In the genomic region with DNA sequence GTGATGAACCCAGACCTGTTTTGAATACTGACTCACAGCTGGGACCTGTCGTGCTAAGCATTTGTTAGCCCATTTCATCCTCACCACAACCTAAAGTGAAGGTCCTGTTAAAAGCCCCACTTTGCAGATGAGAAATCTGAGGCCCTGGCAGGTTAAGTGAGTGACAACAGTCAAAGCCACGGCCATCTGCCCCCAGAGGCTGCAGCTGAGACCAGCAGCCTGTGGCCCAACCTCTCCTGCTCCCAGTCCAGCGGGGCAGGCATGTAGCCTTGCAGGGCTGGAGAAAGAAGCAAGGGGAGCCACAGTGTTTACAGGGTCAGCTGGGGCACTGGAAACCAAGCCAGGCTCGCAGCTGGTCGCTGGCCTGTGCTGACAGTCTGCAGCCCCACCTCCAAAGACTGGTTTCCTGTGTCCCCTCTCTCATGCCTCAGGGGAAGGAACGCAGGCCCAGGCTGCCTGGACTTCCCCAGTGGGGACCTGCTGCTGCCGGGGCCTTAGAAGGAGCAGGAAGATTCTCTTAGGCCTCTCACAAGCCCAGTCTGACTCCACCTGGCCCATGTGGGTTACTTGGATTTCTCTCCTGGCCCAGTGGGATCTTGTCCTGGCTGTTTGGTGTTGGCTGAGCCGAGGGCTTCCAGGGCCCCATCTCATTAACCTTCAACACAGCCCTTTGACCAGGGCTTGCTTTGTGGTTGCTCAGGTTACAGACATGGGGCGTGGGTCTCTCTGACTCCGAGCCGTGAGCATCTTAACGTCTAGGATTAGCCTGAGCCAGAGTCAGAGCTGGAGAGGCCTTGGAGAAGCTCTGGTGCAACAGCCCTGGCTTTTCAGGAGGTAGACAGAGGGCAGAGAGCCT, we compare ENCODE assay signal across 2 cellular contexts.
TF ChIP-seq lines count a peak whose summit lies in the region.

No MANE protein-coding gene starts in this region.

TF ChIP-seq in A549, 52 proteins besides CTCF, POLR2A, EP300 and RAD21:
- TF ChIP-seq RNF2 (IDR thresholded peaks at IDR 0.05; ENCODE audit: borderline replicate concordance, low read depth) (no peak), MYC (IDR thresholded peaks at IDR 0.05; ENCODE audit: borderline replicate concordance, low read length) (no peak), KDM5A (IDR thresholded peaks at IDR 0.05) (no peak), ZNF302 (CRISPR knock-in tag; IDR thresholded peaks at IDR 0.05) (no peak), CHD2 (IDR thresholded peaks at IDR 0.05; ENCODE audit: low read length, partially characterized antibody) (no peak), NPAS2 (CRISPR knock-in tag; IDR thresholded peaks at IDR 0.05; ENCODE audit: borderline replicate concordance) (no peak), NR3C1 (IDR thresholded peaks at IDR 0.05) (no peak), MAFK (IDR thresholded peaks at IDR 0.05; ENCODE audit: partially characterized antibody) (no peak), ZFP36 (IDR thresholded peaks at IDR 0.05; ENCODE audit: borderline replicate concordance, partially characterized antibody) (no peak), HOXB5 (CRISPR knock-in tag; IDR thresholded peaks at IDR 0.05) (no peak), CHD4 (IDR thresholded peaks at IDR 0.05; ENCODE audit: borderline replicate concordance) (no peak), CBX2 (IDR thresholded peaks at IDR 0.05; ENCODE audit: borderline replicate concordance, low read depth) (no peak)
- TF ChIP-seq, protein P1, sequence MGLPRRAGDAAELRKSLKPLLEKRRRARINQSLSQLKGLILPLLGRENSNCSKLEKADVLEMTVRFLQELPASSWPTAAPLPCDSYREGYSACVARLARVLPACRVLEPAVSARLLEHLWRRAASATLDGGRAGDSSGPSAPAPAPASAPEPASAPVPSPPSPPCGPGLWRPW (IDR thresholded peaks at IDR 0.05) = no peak
- TF ChIP-seq, protein P2, sequence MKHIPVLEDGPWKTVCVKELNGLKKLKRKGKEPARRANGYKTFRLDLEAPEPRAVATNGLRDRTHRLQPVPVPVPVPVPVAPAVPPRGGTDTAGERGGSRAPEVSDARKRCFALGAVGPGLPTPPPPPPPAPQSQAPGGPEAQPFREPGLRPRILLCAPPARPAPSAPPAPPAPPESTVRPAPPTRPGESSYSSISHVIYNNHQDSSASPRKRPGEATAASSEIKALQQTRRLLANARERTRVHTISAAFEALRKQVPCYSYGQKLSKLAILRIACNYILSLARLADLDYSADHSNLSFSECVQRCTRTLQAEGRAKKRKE (CRISPR knock-in tag; IDR thresholded peaks at IDR 0.05; ENCODE audit: low read depth) = no peak
- TF ChIP-seq, protein P3, sequence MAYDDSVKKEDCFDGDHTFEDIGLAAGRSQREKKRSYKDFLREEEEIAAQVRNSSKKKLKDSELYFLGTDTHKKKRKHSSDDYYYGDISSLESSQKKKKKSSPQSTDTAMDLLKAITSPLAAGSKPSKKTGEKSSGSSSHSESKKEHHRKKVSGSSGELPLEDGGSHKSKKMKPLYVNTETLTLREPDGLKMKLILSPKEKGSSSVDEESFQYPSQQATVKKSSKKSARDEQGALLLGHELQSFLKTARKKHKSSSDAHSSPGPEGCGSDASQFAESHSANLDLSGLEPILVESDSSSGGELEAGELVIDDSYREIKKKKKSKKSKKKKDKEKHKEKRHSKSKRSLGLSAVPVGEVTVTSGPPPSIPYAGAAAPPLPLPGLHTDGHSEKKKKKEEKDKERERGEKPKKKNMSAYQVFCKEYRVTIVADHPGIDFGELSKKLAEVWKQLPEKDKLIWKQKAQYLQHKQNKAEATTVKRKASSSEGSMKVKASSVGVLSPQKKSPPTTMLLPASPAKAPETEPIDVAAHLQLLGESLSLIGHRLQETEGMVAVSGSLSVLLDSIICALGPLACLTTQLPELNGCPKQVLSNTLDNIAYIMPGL (CRISPR knock-in tag; IDR thresholded peaks at IDR 0.05; ENCODE audit: borderline replicate concordance) = no peak

TF ChIP-seq in IMR-90, 13 proteins besides CTCF, POLR2A, EP300 and RAD21:
- TF ChIP-seq RCOR1 (IDR thresholded peaks at IDR 0.05; ENCODE audit: insufficient replicate concordance, low read length) (no peak), FOS (IDR thresholded peaks at IDR 0.05; ENCODE audit: low read depth, low read length) (no peak), NFE2L2 (IDR thresholded peaks at IDR 0.05; ENCODE audit: low read depth, low read length) (no peak), RFX5 (IDR thresholded peaks at IDR 0.05; ENCODE audit: low read depth, low read length) (no peak), BHLHE40 (IDR thresholded peaks at IDR 0.05; ENCODE audit: low read depth, low read length) (no peak), MXI1 (IDR thresholded peaks at IDR 0.05; ENCODE audit: borderline replicate concordance, low read depth, low read length) (no peak), CHD1 (IDR thresholded peaks at IDR 0.05; ENCODE audit: low read depth, low read length) (no peak), CEBPB (IDR thresholded peaks at IDR 0.05; ENCODE audit: low read depth, low read length) (no peak), SMC3 (IDR thresholded peaks at IDR 0.05; ENCODE audit: low read depth, low read length) (no peak)
- TF ChIP-seq, protein P4, sequence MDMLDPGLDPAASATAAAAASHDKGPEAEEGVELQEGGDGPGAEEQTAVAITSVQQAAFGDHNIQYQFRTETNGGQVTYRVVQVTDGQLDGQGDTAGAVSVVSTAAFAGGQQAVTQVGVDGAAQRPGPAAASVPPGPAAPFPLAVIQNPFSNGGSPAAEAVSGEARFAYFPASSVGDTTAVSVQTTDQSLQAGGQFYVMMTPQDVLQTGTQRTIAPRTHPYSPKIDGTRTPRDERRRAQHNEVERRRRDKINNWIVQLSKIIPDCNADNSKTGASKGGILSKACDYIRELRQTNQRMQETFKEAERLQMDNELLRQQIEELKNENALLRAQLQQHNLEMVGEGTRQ (IDR thresholded peaks at IDR 0.05; ENCODE audit: low read depth, low read length) = no peak
- TF ChIP-seq, protein P5, sequence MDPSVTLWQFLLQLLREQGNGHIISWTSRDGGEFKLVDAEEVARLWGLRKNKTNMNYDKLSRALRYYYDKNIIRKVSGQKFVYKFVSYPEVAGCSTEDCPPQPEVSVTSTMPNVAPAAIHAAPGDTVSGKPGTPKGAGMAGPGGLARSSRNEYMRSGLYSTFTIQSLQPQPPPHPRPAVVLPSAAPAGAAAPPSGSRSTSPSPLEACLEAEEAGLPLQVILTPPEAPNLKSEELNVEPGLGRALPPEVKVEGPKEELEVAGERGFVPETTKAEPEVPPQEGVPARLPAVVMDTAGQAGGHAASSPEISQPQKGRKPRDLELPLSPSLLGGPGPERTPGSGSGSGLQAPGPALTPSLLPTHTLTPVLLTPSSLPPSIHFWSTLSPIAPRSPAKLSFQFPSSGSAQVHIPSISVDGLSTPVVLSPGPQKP (IDR thresholded peaks at IDR 0.05; ENCODE audit: borderline replicate concordance, low read depth, low read length) = no peak
